In genomic region chr5:32942225-32942989, GRCh38 we compare ENCODE assay signal across 8 cellular contexts.
A peak's percentile ranks its signal among the peaks of the same experiment; 100 is the strongest.
DNase-seq lines count a peak whose midpoint lies in the region; ATAC-seq and TF ChIP-seq lines count a peak whose summit lies in the region.

No MANE protein-coding gene starts in this region.

- CTCF ChIA-PET in MCF 10A (lab: Yijun Ruan, JAX), result interaction anchor here (0.6 to 1.7 kb wide), 3 partner anchors 16 to 104 kb away, joined by 4 to 9 read pairs (median 7); no protein-coding TSS in a partner anchor

- TF ChIP-seq POLR2A in breast epithelium (IDR thresholded peaks at IDR 0.05), result no peak

- no peaks in the 10 kb centered on the region for H3K36me3 ChIP-seq in breast epithelium
- H3K36me3 ChIP-seq in heart right ventricle, result no peaks in the 10 kb centered on the region

- ATAC-seq in HG02852 (IDR thresholded peaks at IDR 0.05; ENCODE audit: unreplicated experiment) (peak; percentile 92), heart right ventricle (no peak), GM19397 (IDR thresholded peaks at IDR 0.05; ENCODE audit: unreplicated experiment) (no peak)

- WGBS in heart right ventricle, 2 donors, result 49 to 59% methylated on average over 6 of the region's 6 CpGs

- H3K27me3 Mint-ChIP-seq in MCF 10A (ENCODE audit: insufficient read depth, unreplicated experiment), result no peaks in the 10 kb centered on the region

- TF ChIP-seq CTCF in MCF 10A (IDR thresholded peaks at IDR 0.05; ENCODE audit: unreplicated experiment), result peak; percentile 30
- no peak for TF ChIP-seq CTCF in breast epithelium (IDR thresholded peaks at IDR 0.05)
- peak; percentile 55 for TF ChIP-seq CTCF in fibroblast of mammary gland (conservative IDR thresholded peaks at IDR 0.05; ENCODE audit: control insufficient read depth, insufficient read depth, low read depth, low read length)
- peak in 2 of 9 donors; percentile 11 to 28 for TF ChIP-seq CTCF in heart right ventricle (IDR thresholded peaks at IDR 0.05)

- BruUV-seq in MCF 10A (replicated peaks; lab: Mats Ljungman, UMichigan), result no TSS peak

- H3K4me1 Mint-ChIP-seq in MCF 10A (ENCODE audit: insufficient read depth, unreplicated experiment), result no peaks in the 10 kb centered on the region

- POLR2A ChIA-PET in MCF 10A (lab: Yijun Ruan, JAX), result no interaction called here

- no peak overlapping the region for H3K4me3 Mint-ChIP-seq in MCF 10A (ENCODE audit: unreplicated experiment)

- H3K4me1 ChIP-seq in breast epithelium (no peaks in the 10 kb centered on the region), heart right ventricle (no peaks in the 10 kb centered on the region)

- H3K27ac Mint-ChIP-seq in MCF 10A (ENCODE audit: low read depth, unreplicated experiment), result no peak overlapping the region

- intact Hi-C loops in MCF 10A (cut with micrococcal nuclease), result no loop called here
- intact Hi-C loops in breast epithelium (cut with DNase I; ENCODE audit: low total_unique reads), result no loop called here
- intact Hi-C loops in heart right ventricle (cut with DNase I), result no loop called here

- H3K9me3 Mint-ChIP-seq in MCF 10A (ENCODE audit: unreplicated experiment), result no peaks in the 10 kb centered on the region

- no peaks in the 10 kb centered on the region for H3K9me3 ChIP-seq in breast epithelium
- H3K9me3 ChIP-seq in heart right ventricle, result peaks cover 0 to 5% (median 0%) of the 10 kb centered on the region in 11 donors

- no peak overlapping the region for H3K27ac ChIP-seq in breast epithelium
- no peak overlapping the region for H3K27ac ChIP-seq in heart right ventricle

- no peaks in the 10 kb centered on the region for H3K36me3 Mint-ChIP-seq in MCF 10A (ENCODE audit: insufficient read depth, unreplicated experiment)

- H3K4me3 ChIP-seq in breast epithelium, result no peak overlapping the region
- no peak overlapping the region for H3K4me3 ChIP-seq in fibroblast of mammary gland (ENCODE audit: control insufficient read depth, low read depth, low read length)
- no peak overlapping the region for H3K4me3 ChIP-seq in heart right ventricle

- DNase-seq in MCF 10A (ENCODE audit: unreplicated experiment) (peak; percentile 65), breast epithelium (ENCODE audit: low spot score in 2 of 2) (no peak), NCI-H748 (lab: John Stamatoyannopoulos, UW; ENCODE audit: unreplicated experiment) (peak; percentile 76), fibroblast of mammary gland (ENCODE audit: low read depth) (peak; percentile 41), heart right ventricle (no peak)
- no peak for DNase-seq in NK-92 treated with Interleukin-12 subunit alpha and Interleukin-12 subunit beta, amount 100 ng/mL, for 24 hours (lab: John Stamatoyannopoulos, UW)

- H3K27me3 ChIP-seq in breast epithelium (no peaks in the 10 kb centered on the region), heart right ventricle (no peaks in the 10 kb centered on the region)

Comparison
In these comparisons a context has a peak if more than half of its experiments do, and no peak if none do; other contexts are left out.
1. DNase-seq: peak in MCF 10A (single experiment), NCI-H748 (single experiment) and fibroblast of mammary gland (single experiment); none in breast epithelium (0 of 2), heart right ventricle (0 of 2) and NK-92 treated with Interleukin-12 subunit alpha and Interleukin-12 subunit beta, amount 100 ng/mL, for 24 hours (single experiment).
2. CTCF ChIP-seq: peak in MCF 10A (single experiment) and fibroblast of mammary gland (single experiment); none in breast epithelium (0 of 3).